ENCODE assay signal across 2 cellular contexts in genomic region chr19:10802479-10802878, GRCh38.
TF ChIP-seq lines count a peak whose summit lies in the region.

No MANE protein-coding gene starts in this region.

TF ChIP-seq in HEK293, 187 proteins besides CTCF, POLR2A, EP300 and RAD21:
- TF ChIP-seq ZBTB8A (tag by site-specific recombination; IDR thresholded peaks at IDR 0.05) = no peak
- TF ChIP-seq ZNF239 (tag by site-specific recombination; IDR thresholded peaks at IDR 0.05) = peak; percentile 77; the same call in 1 of the 2 replicates

TF ChIP-seq in GM12878, 131 proteins besides CTCF, POLR2A, EP300 and RAD21:
- no peak for TF ChIP-seq NR2C2 (IDR thresholded peaks at IDR 0.05; ENCODE audit: borderline replicate concordance, control insufficient read depth, insufficient read length, low read depth)
- TF ChIP-seq ZNF384 (IDR thresholded peaks at IDR 0.05; ENCODE audit: borderline replicate concordance, low read depth, low read length) = no peak
- TF ChIP-seq NKRF (conservative IDR thresholded peaks at IDR 0.05) = no peak
- TF ChIP-seq PRDM15 (CRISPR knock-in tag; IDR thresholded peaks at IDR 0.05) = no peak
- TF ChIP-seq E2F8 (IDR thresholded peaks at IDR 0.05; ENCODE audit: low read depth, partially characterized antibody) = no peak
- no peak for TF ChIP-seq JUND (IDR thresholded peaks at IDR 0.05; ENCODE audit: low read depth, low read length)
- TF ChIP-seq NFXL1 (IDR thresholded peaks at IDR 0.05; ENCODE audit: borderline replicate concordance) = no peak
- no peak for TF ChIP-seq MEF2B (IDR thresholded peaks at IDR 0.05; ENCODE audit: partially characterized antibody, poor library complexity, severe bottlenecking)
- no peak for TF ChIP-seq CBX3 (IDR thresholded peaks at IDR 0.05; ENCODE audit: borderline replicate concordance, low read depth)
- TF ChIP-seq ZNF687 (IDR thresholded peaks at IDR 0.05) = no peak
- no peak for TF ChIP-seq DPF2 (IDR thresholded peaks at IDR 0.05)
- TF ChIP-seq SMAD1 (IDR thresholded peaks at IDR 0.05; ENCODE audit: low read depth, partially characterized antibody) = no peak
- TF ChIP-seq MTA2 (IDR thresholded peaks at IDR 0.05; ENCODE audit: low read depth) = no peak
- no peak for TF ChIP-seq ZZZ3 (IDR thresholded peaks at IDR 0.05; ENCODE audit: control insufficient read depth, insufficient read length, low read depth)
- TF ChIP-seq KLF5 (IDR thresholded peaks at IDR 0.05; ENCODE audit: partially characterized antibody) = no peak
- TF ChIP-seq TAF1 (IDR thresholded peaks at IDR 0.05; ENCODE audit: borderline replicate concordance, low read depth, low read length) = no peak
- no peak for TF ChIP-seq PAX8 (IDR thresholded peaks at IDR 0.05)
- TF ChIP-seq TARDBP (IDR thresholded peaks at IDR 0.05; ENCODE audit: borderline replicate concordance) = no peak
- TF ChIP-seq PML (IDR thresholded peaks at IDR 0.05; ENCODE audit: low read length) = no peak
